In genomic region chr12:14614704-14615121, GRCh38 we compare ENCODE assay signal across 10 cellular contexts. TPM values are rescaled to one million over a fixed set of nuclear protein-coding genes. Genes with fewer than 3 reads are reported as not detected.
A peak's percentile ranks its signal among the peaks of the same experiment; 100 is the strongest.
DNase-seq lines count a peak whose midpoint lies in the region; ATAC-seq and TF ChIP-seq lines count a peak whose summit lies in the region.
"Had no signal": no experiment of that assay in that cellular context is flagged by ENCODE, and none has a peak within 500 bp of the region (broad histone marks: within the 10 kb centered on the region; RNA-seq: fewer than 3 reads in every experiment).

No MANE protein-coding gene starts in this region.

- H3K4me3 ChIP-seq in endodermal cell (ENCODE audit: low read length) (no peak overlapping the region), H7 (ENCODE audit: insufficient read depth, low read depth, low read length) (no peak overlapping the region)

- H3K27me3 ChIP-seq in endodermal cell (ENCODE audit: control insufficient read depth, insufficient read depth, low read length, poor library complexity, severe bottlenecking) (no peaks in the 10 kb centered on the region), H7 (ENCODE audit: control insufficient read depth, insufficient read depth, low read length) (no peaks in the 10 kb centered on the region)

- H3K36me3 Mint-ChIP-seq in endodermal cell (ENCODE audit: low read depth), result no peaks in the 10 kb centered on the region

- WGBS in endodermal cell (ENCODE audit: insufficient coverage in 1 of 2, insufficient read length in 1 of 2), 2 experiments, result 78 to 83% methylated on average over 3 of the region's 3 CpGs

- no peak for TF ChIP-seq POLR2A in GM18505 (IDR thresholded peaks at IDR 0.05; ENCODE audit: borderline replicate concordance, extremely low read depth, insufficient read depth, insufficient read length)

- TF ChIP-seq CTCF in endodermal cell (conservative IDR thresholded peaks at IDR 0.05), result no peak

- H3K9me3 Mint-ChIP-seq in endodermal cell, result peaks cover 12% of the 10 kb centered on the region

- ATAC-seq in GM18505 (IDR thresholded peaks at IDR 0.05; ENCODE audit: unreplicated experiment) (peak; percentile 52), GM21737 (IDR thresholded peaks at IDR 0.05; ENCODE audit: unreplicated experiment) (peak; percentile 40)
- ATAC-seq: natural killer cell treated with Interleukin-12 subunit alpha and Interleukin-12 subunit beta and Interleukin-15 and Interleukin-18, amount 100 ng/mL, for 72 hours had no signal

- no peak overlapping the region for H3K27ac ChIP-seq in endodermal cell (ENCODE audit: low read depth, low read length)

- no peak overlapping the region for H3K4me3 Mint-ChIP-seq in endodermal cell
- H3K4me3 Mint-ChIP-seq: natural killer cell treated with Interleukin-12 subunit alpha and Interleukin-12 subunit beta and Interleukin-15 and Interleukin-18, amount 100 ng/mL, for 72 hours had no signal

- H3K27me3 Mint-ChIP-seq in endodermal cell (ENCODE audit: insufficient read depth), result no peaks in the 10 kb centered on the region

- peaks cover 6% of the 10 kb centered on the region for H3K4me1 Mint-ChIP-seq in endodermal cell

- no peak overlapping the region for H3K27ac Mint-ChIP-seq in endodermal cell
- H3K27ac Mint-ChIP-seq: natural killer cell treated with Interleukin-12 subunit alpha and Interleukin-12 subunit beta and Interleukin-15 and Interleukin-18, amount 100 ng/mL, for 72 hours had no signal

- H3K9ac ChIP-seq in endodermal cell (ENCODE audit: extremely low read depth, low read length, poor library complexity, severe bottlenecking), result no peak overlapping the region

- no peaks in the 10 kb centered on the region for H3K36me3 ChIP-seq in endodermal cell (ENCODE audit: control insufficient read depth, insufficient read depth, low read length)
- no peaks in the 10 kb centered on the region for H3K36me3 ChIP-seq in H7 (replicated peaks; ENCODE audit: control insufficient read depth, insufficient read depth, low read length)

- H3K9me3 ChIP-seq in endodermal cell (ENCODE audit: control insufficient read depth, low read length), result peaks cover 12% of the 10 kb centered on the region

- peaks cover under 1% of the 10 kb centered on the region for H3K4me1 ChIP-seq in endodermal cell (ENCODE audit: control insufficient read depth, insufficient read depth, low read length)

- DNase-seq in HPDE6-E6E7 (ENCODE audit: extremely low spot score), result peak; percentile 25
- DNase-seq in iPS-NIHi11 (ENCODE audit: low spot score), result peak; percentile 40
- DNase-seq in stimulated activated CD4-positive, alpha-beta T cell treated with anti-CD3 and anti-CD28 coated beads, Interleukin-4, amount 100 ng/mL, for 24 hours, result no peak
- DNase-seq in NCI-H524 treated with DMSO at 0.1 percent for 48 hours (lab: John Stamatoyannopoulos, UW), result no peak
- DNase-seq in endodermal cell, result no peak
- no peak for DNase-seq in H7
- DNase-seq: activated naive CD4-positive, alpha-beta T cell treated with anti-CD3 and anti-CD28 coated beads, Interleukin-2, amount 50 U/mL, for 16 hours had no signal

RNA-seq across cellular contexts. Expression of gene PLBD1, which starts 47.0 kb away (rescaled TPM):
- 10 to 100 TPM; 17.9 to 32.5 TPM for total RNA-seq in endodermal cell
- polyA plus RNA-seq in endodermal cell (2013, experiment 1 of 2), result 4.9 TPM
- polyA plus RNA-seq in endodermal cell (2013, experiment 2 of 2), result 4.4 TPM
- total RNA-seq in H7 (2014; rRNA removed; shearing (Covaris generic)), result 42.1 and 43.8 TPM in 2 replicates
- total RNA-seq: natural killer cell treated with Interleukin-12 subunit alpha and Interleukin-12 subunit beta and Interleukin-15 and Interleukin-18, amount 100 ng/mL, for 72 hours had no signal

Comparison
In these comparisons a context has a peak if more than half of its experiments do, and no peak if none do; other contexts are left out.
1. DNase-seq: peak in HPDE6-E6E7 (single experiment) and iPS-NIHi11 (single experiment); none in stimulated activated CD4-positive, alpha-beta T cell treated with anti-CD3 and anti-CD28 coated beads, Interleukin-4, amount 100 ng/mL, for 24 hours (single experiment), NCI-H524 treated with DMSO at 0.1 percent for 48 hours (single experiment), endodermal cell (single experiment) and H7 (single experiment).